29 cellular contexts compared by ENCODE assay signal in the genomic region with DNA sequence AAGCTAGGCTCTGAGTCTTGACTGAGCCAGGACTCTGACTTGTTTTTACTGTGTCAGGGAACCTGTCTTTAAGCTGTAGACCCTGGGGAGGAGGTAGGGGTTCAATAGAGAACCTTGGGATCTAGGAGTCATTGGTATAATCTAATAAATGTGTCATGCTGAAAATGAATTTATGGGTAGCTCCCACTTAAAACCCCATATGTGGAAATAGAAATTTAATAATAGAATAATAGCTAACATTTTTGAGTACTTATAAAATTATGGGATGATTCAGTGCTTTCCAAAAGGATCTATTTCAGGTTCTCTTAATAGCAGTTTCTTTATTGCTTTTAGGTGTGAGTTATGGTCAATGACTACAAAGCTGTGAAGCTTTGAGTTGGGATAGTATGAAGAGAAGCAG.
"Had no signal": no experiment of that assay in that cellular context is flagged by ENCODE, and none has a peak within 500 bp of the region (broad histone marks: within the 10 kb centered on the region; RNA-seq: fewer than 3 reads in every experiment).

No MANE protein-coding gene starts in this region.

- H3K4me3 ChIP-seq: esophagus muscularis mucosa, gastroesophageal sphincter, heart left ventricle, hepatocyte, lower lobe of right lung, mucosa of descending colon, ovary, psoas muscle, sigmoid colon, testis, tibial artery had no signal

- H3K27me3 Mint-ChIP-seq: dendritic cell treated with granulocyte-macrophage colony-stimulating factor and Interleukin-4, amounts not matched to agents 40 ng/mL and 50 ng/mL, for 4 days; naive B cell; stimulated activated memory B cell treated with anti-CD40 and anti-IgM and Interleukin-4, amounts not matched to agents 10 μg/mL and 1 μg/mL and 100 μg/mL, for 72 hours; type B pancreatic cell had no signal

- H3K4me3 Mint-ChIP-seq: dendritic cell treated with granulocyte-macrophage colony-stimulating factor and Interleukin-4, amounts not matched to agents 40 ng/mL and 50 ng/mL, for 4 days; endodermal cell; mesothelial cell of epicardium; naive B cell; stimulated activated memory B cell treated with anti-CD40 and anti-IgM and Interleukin-4, amounts not matched to agents 10 μg/mL and 1 μg/mL and 100 μg/mL, for 72 hours; type B pancreatic cell had no signal

- H3K4me1 ChIP-seq: foreskin keratinocyte, lower lobe of right lung, testis, tibial artery had no signal

- H3K9me3 ChIP-seq: esophagus muscularis mucosa, lower lobe of right lung, mucosa of descending colon, sigmoid colon, testis, tibial artery had no signal

- H3K36me3 ChIP-seq: ovary had no signal

- H2AFZ ChIP-seq: hepatocyte had no signal

- H3K27ac Mint-ChIP-seq: dendritic cell treated with granulocyte-macrophage colony-stimulating factor and Interleukin-4, amounts not matched to agents 40 ng/mL and 50 ng/mL, for 4 days; endodermal cell; mesothelial cell of epicardium; naive B cell; stimulated activated memory B cell treated with anti-CD40 and anti-IgM and Interleukin-4, amounts not matched to agents 10 μg/mL and 1 μg/mL and 100 μg/mL, for 72 hours; type B pancreatic cell had no signal

- ATAC-seq: foreskin keratinocyte; gastroesophageal sphincter; heart left ventricle; left colon; left ventricle myocardium superior; lower lobe of right lung; mucosa of descending colon; psoas muscle; right cardiac atrium; stimulated activated memory B cell treated with anti-CD40 and anti-IgM and Interleukin-4, amounts not matched to agents 10 μg/mL and 1 μg/mL and 100 μg/mL, for 72 hours; stimulated activated naive CD8-positive, alpha-beta T cell treated with anti-CD3 and anti-CD28 coated beads, Interleukin-15, Interleukin-2, amounts not matched to agents 100 U/mL and 50 U/mL, for 24 hours had no signal

- H3K9me3 Mint-ChIP-seq: dendritic cell treated with granulocyte-macrophage colony-stimulating factor and Interleukin-4, amounts not matched to agents 40 ng/mL and 50 ng/mL, for 4 days; endodermal cell; stimulated activated memory B cell treated with anti-CD40 and anti-IgM and Interleukin-4, amounts not matched to agents 10 μg/mL and 1 μg/mL and 100 μg/mL, for 72 hours; type B pancreatic cell had no signal

- H3K27me3 ChIP-seq: esophagus muscularis mucosa, foreskin keratinocyte, gastroesophageal sphincter, heart left ventricle, hepatocyte, ovary, sigmoid colon, testis, tibial artery had no signal

- H3K4me2 ChIP-seq: hepatocyte had no signal

- H3K27ac ChIP-seq: foreskin keratinocyte, gastroesophageal sphincter, hepatocyte, lower lobe of right lung, ovary, psoas muscle, sigmoid colon, testis, tibial artery had no signal

- DNase-seq: effector CD8-positive, alpha-beta T cell; endodermal cell; foreskin keratinocyte; heart left ventricle; kidney glomerular epithelial cell; left colon; left ventricle myocardium superior; lower lobe of right lung; mucosa of descending colon; naive B cell; occipital lobe; ovary; posterior cingulate gyrus; psoas muscle; right cardiac atrium; sigmoid colon; stimulated activated CD4-positive, alpha-beta T cell treated with anti-CD3 and anti-CD28 coated beads, Interleukin-2, amount 100 ng/mL, for 24 hours; stimulated activated CD4-positive, alpha-beta T cell treated with anti-CD3 and anti-CD28 coated beads, Interleukin-4, amount 100 ng/mL, for 24 hours; stimulated activated naive CD8-positive, alpha-beta T cell treated with anti-CD3 and anti-CD28 coated beads, Interleukin-15, Interleukin-2, amounts not matched to agents 100 U/mL and 50 U/mL, for 24 hours; substantia nigra; testis; tibial artery had no signal
